Comparison of ENCODE assay signal across 1 cellular context in the genomic region with DNA sequence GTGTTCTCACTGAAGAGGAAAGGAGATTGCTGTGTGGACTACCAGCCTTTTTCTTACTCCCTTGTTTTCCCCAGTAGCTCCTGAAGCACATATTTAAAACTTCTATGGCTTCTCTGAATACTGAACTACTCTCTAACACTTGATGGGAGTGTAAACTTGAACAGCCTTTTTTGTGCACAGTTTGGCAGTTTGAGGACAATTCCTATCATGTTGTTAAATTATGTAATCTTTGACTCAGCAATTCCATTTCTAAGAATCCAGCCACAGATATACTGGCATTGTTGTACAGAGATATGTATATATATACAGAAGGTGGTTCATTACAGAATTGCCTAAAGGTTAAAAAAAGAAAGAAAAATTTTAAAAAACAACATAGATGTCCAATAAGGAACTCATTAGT.
TF ChIP-seq lines count a peak whose summit lies in the region.

No MANE protein-coding gene starts in this region.

TF ChIP-seq in K562, 482 proteins besides CTCF, POLR2A, EP300 and RAD21 (continued from another document):
- no peak for TF ChIP-seq CTBP1 (IDR thresholded peaks at IDR 0.05; ENCODE audit: borderline replicate concordance)
- TF ChIP-seq, protein P1, sequence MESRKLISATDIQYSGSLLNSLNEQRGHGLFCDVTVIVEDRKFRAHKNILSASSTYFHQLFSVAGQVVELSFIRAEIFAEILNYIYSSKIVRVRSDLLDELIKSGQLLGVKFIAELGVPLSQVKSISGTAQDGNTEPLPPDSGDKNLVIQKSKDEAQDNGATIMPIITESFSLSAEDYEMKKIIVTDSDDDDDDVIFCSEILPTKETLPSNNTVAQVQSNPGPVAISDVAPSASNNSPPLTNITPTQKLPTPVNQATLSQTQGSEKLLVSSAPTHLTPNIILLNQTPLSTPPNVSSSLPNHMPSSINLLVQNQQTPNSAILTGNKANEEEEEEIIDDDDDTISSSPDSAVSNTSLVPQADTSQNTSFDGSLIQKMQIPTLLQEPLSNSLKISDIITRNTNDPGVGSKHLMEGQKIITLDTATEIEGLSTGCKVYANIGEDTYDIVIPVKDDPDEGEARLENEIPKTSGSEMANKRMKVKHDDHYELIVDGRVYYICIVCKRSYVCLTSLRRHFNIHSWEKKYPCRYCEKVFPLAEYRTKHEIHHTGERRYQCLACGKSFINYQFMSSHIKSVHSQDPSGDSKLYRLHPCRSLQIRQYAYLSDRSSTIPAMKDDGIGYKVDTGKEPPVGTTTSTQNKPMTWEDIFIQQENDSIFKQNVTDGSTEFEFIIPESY (CRISPR knock-in tag; IDR thresholded peaks at IDR 0.05) = no peak
- no peak for TF ChIP-seq ZNF57 (CRISPR knock-in tag; IDR thresholded peaks at IDR 0.05)
- TF ChIP-seq, protein P2, sequence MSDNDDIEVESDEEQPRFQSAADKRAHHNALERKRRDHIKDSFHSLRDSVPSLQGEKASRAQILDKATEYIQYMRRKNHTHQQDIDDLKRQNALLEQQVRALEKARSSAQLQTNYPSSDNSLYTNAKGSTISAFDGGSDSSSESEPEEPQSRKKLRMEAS (CRISPR knock-in tag; IDR thresholded peaks at IDR 0.05) = no peak
- TF ChIP-seq HDAC2 (IDR thresholded peaks at IDR 0.05) = 0 out of 2 replicates have a peak, but pooled peaks have one; percentile 35
- peak; percentile 56 for TF ChIP-seq TAF9B (IDR thresholded peaks at IDR 0.05; ENCODE audit: partially characterized antibody)
- TF ChIP-seq, protein P3, sequence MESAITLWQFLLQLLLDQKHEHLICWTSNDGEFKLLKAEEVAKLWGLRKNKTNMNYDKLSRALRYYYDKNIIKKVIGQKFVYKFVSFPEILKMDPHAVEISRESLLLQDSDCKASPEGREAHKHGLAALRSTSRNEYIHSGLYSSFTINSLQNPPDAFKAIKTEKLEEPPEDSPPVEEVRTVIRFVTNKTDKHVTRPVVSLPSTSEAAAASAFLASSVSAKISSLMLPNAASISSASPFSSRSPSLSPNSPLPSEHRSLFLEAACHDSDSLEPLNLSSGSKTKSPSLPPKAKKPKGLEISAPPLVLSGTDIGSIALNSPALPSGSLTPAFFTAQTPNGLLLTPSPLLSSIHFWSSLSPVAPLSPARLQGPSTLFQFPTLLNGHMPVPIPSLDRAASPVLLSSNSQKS (CRISPR knock-in tag; IDR thresholded peaks at IDR 0.05) = no peak
- TF ChIP-seq, protein P4, sequence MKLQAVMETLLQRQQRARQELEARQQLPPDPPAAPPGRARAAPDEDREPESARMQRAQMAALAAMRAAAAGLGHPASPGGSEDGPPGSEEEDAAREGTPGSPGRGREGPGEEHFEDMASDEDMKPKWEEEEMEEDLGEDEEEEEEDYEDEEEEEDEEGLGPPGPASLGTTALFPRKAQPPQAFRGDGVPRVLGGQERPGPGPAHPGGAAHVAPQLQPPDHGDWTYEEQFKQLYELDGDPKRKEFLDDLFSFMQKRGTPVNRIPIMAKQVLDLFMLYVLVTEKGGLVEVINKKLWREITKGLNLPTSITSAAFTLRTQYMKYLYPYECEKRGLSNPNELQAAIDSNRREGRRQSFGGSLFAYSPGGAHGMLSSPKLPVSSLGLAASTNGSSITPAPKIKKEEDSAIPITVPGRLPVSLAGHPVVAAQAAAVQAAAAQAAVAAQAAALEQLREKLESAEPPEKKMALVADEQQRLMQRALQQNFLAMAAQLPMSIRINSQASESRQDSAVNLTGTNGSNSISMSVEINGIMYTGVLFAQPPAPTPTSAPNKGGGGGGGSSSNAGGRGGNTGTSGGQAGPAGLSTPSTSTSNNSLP (IDR thresholded peaks at IDR 0.05; ENCODE audit: borderline replicate concordance, low read depth, low read length) = 0 out of 2 replicates have a peak, but pooled peaks have one; percentile 38
- 0 out of 2 replicates have a peak, but pooled peaks have one; percentile 26 for TF ChIP-seq PTRF (tag; IDR thresholded peaks at IDR 0.05)
- no peak for TF ChIP-seq ZBTB17 (CRISPR knock-in tag; IDR thresholded peaks at IDR 0.05)
- no peak for TF ChIP-seq SRF (CRISPR knock-in tag; IDR thresholded peaks at IDR 0.05)
- TF ChIP-seq NCOR1 (IDR thresholded peaks at IDR 0.05) = peak; percentile 62
- no peak for TF ChIP-seq ZNF551 (CRISPR knock-in tag; IDR thresholded peaks at IDR 0.05)
- peak; percentile 63; the same call in 1 of the 2 replicates for TF ChIP-seq SMARCA4 (IDR thresholded peaks at IDR 0.05)
- 0 out of 2 replicates have a peak, but pooled peaks have one; percentile 14 for TF ChIP-seq THRAP3 (IDR thresholded peaks at IDR 0.05; ENCODE audit: borderline replicate concordance)
- TF ChIP-seq SP2 (IDR thresholded peaks at IDR 0.05; ENCODE audit: extremely low read depth, low read depth, low read length, poor library complexity, severe bottlenecking) = no peak
- TF ChIP-seq, protein P5, sequence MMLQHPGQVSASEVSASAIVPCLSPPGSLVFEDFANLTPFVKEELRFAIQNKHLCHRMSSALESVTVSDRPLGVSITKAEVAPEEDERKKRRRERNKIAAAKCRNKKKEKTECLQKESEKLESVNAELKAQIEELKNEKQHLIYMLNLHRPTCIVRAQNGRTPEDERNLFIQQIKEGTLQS (IDR thresholded peaks at IDR 0.05) = peak; percentile 33; the same call in 1 of the 2 replicates
- TF ChIP-seq, protein P5 (CRISPR knock-in tag; conservative IDR thresholded peaks at IDR 0.05) = no peak
- TF ChIP-seq MCM7 (IDR thresholded peaks at IDR 0.05) = no peak
- peak; percentile 55 for TF ChIP-seq JUND (IDR thresholded peaks at IDR 0.05; ENCODE audit: borderline replicate concordance, low read depth, low read length)
- TF ChIP-seq JUND (tag; IDR thresholded peaks at IDR 0.05; ENCODE audit: borderline replicate concordance, low read depth, low read length) = peak; percentile 68; the same call in 1 of the 3 replicates
- no peak for TF ChIP-seq ZNF3 (CRISPR knock-in tag; IDR thresholded peaks at IDR 0.05)
- peak; percentile 38 for TF ChIP-seq SMAD1 (IDR thresholded peaks at IDR 0.05; ENCODE audit: low read depth, low read length, partially characterized antibody)
- TF ChIP-seq TBL1XR1 (IDR thresholded peaks at IDR 0.05; ENCODE audit: low read length in 2 of 2) = peak in 1 of 2 experiments; percentile 60; a peak in 1 of 4 replicates
- TF ChIP-seq, protein P6, sequence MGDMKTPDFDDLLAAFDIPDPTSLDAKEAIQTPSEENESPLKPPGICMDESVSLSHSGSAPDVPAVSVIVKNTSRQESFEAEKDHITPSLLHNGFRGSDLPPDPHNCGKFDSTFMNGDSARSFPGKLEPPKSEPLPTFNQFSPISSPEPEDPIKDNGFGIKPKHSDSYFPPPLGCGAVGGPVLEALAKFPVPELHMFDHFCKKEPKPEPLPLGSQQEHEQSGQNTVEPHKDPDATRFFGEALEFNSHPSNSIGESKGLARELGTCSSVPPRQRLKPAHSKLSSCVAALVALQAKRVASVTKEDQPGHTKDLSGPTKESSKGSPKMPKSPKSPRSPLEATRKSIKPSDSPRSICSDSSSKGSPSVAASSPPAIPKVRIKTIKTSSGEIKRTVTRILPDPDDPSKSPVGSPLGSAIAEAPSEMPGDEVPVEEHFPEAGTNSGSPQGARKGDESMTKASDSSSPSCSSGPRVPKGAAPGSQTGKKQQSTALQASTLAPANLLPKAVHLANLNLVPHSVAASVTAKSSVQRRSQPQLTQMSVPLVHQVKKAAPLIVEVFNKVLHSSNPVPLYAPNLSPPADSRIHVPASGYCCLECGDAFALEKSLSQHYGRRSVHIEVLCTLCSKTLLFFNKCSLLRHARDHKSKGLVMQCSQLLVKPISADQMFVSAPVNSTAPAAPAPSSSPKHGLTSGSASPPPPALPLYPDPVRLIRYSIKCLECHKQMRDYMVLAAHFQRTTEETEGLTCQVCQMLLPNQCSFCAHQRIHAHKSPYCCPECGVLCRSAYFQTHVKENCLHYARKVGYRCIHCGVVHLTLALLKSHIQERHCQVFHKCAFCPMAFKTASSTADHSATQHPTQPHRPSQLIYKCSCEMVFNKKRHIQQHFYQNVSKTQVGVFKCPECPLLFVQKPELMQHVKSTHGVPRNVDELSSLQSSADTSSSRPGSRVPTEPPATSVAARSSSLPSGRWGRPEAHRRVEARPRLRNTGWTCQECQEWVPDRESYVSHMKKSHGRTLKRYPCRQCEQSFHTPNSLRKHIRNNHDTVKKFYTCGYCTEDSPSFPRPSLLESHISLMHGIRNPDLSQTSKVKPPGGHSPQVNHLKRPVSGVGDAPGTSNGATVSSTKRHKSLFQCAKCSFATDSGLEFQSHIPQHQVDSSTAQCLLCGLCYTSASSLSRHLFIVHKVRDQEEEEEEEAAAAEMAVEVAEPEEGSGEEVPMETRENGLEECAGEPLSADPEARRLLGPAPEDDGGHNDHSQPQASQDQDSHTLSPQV (IDR thresholded peaks at IDR 0.05) = 0 out of 2 replicates have a peak, but pooled peaks have one; percentile 39
- 0 out of 4 replicates have a peak, but pooled peaks of 1 of the 2 experiments have one; percentile 19 for TF ChIP-seq MAZ (CRISPR knock-in tag; conservative IDR thresholded peaks at IDR 0.05 in 1 of 2, IDR thresholded peaks at IDR 0.05 in 1 of 2)
- TF ChIP-seq, protein P7, sequence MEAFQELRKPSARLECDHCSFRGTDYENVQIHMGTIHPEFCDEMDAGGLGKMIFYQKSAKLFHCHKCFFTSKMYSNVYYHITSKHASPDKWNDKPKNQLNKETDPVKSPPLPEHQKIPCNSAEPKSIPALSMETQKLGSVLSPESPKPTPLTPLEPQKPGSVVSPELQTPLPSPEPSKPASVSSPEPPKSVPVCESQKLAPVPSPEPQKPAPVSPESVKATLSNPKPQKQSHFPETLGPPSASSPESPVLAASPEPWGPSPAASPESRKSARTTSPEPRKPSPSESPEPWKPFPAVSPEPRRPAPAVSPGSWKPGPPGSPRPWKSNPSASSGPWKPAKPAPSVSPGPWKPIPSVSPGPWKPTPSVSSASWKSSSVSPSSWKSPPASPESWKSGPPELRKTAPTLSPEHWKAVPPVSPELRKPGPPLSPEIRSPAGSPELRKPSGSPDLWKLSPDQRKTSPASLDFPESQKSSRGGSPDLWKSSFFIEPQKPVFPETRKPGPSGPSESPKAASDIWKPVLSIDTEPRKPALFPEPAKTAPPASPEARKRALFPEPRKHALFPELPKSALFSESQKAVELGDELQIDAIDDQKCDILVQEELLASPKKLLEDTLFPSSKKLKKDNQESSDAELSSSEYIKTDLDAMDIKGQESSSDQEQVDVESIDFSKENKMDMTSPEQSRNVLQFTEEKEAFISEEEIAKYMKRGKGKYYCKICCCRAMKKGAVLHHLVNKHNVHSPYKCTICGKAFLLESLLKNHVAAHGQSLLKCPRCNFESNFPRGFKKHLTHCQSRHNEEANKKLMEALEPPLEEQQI (IDR thresholded peaks at IDR 0.05) = peak; percentile 43; the same call in 1 of the 2 replicates
- no peak for TF ChIP-seq ZNF23 (CRISPR knock-in tag; IDR thresholded peaks at IDR 0.05)
- TF ChIP-seq, protein P8, sequence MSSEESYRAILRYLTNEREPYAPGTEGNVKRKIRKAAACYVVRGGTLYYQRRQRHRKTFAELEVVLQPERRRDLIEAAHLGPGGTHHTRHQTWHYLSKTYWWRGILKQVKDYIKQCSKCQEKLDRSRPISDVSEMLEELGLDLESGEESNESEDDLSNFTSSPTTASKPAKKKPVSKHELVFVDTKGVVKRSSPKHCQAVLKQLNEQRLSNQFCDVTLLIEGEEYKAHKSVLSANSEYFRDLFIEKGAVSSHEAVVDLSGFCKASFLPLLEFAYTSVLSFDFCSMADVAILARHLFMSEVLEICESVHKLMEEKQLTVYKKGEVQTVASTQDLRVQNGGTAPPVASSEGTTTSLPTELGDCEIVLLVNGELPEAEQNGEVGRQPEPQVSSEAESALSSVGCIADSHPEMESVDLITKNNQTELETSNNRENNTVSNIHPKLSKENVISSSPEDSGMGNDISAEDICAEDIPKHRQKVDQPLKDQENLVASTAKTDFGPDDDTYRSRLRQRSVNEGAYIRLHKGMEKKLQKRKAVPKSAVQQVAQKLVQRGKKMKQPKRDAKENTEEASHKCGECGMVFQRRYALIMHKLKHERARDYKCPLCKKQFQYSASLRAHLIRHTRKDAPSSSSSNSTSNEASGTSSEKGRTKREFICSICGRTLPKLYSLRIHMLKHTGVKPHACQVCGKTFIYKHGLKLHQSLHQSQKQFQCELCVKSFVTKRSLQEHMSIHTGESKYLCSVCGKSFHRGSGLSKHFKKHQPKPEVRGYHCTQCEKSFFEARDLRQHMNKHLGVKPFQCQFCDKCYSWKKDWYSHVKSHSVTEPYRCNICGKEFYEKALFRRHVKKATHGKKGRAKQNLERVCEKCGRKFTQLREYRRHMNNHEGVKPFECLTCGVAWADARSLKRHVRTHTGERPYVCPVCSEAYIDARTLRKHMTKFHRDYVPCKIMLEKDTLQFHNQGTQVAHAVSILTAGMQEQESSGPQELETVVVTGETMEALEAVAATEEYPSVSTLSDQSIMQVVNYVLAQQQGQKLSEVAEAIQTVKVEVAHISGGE (CRISPR knock-in tag; IDR thresholded peaks at IDR 0.05) = no peak
- TF ChIP-seq KLF13 (tag; IDR thresholded peaks at IDR 0.05; ENCODE audit: borderline replicate concordance, low read depth) = no peak
- TF ChIP-seq MEF2D (tag; conservative IDR thresholded peaks at IDR 0.05; ENCODE audit: low read depth) = no peak
- peak; percentile 92 for TF ChIP-seq SOX6 (IDR thresholded peaks at IDR 0.05)
- TF ChIP-seq MAFG (tag; conservative IDR thresholded peaks at IDR 0.05) = peak; percentile 81
- TF ChIP-seq LEF1 (IDR thresholded peaks at IDR 0.05) = 0 out of 2 replicates have a peak, but pooled peaks have one; percentile 18
- TF ChIP-seq MAFF (IDR thresholded peaks at IDR 0.05; ENCODE audit: low read length) = peak; percentile 84
- no peak for TF ChIP-seq NR2F6 (CRISPR knock-in tag; IDR thresholded peaks at IDR 0.05)
- TF ChIP-seq NFE2 (IDR thresholded peaks at IDR 0.05; ENCODE audit: low read depth) = peak; percentile 89
- no peak for TF ChIP-seq ZNF24 (IDR thresholded peaks at IDR 0.05)
- TF ChIP-seq MAFK (IDR thresholded peaks at IDR 0.05; ENCODE audit: low read length) = peak; percentile 73; the same call in 1 of the 2 replicates
- TF ChIP-seq KAT8 (IDR thresholded peaks at IDR 0.05; ENCODE audit: low read depth) = no peak
- peak; percentile 94 for TF ChIP-seq C11orf30 (IDR thresholded peaks at IDR 0.05; ENCODE audit: low read depth)
- peak; percentile 65 for TF ChIP-seq STAT5A (IDR thresholded peaks at IDR 0.05; ENCODE audit: borderline replicate concordance, low read length)
- TF ChIP-seq ZNF583 (CRISPR knock-in tag; IDR thresholded peaks at IDR 0.05) = no peak
- peak; percentile 48 to 56; a peak in 2 of 4 replicates for TF ChIP-seq FOXK2 (conservative IDR thresholded peaks at IDR 0.05 in 1 of 2, IDR thresholded peaks at IDR 0.05 in 1 of 2; ENCODE audit: low read depth in 2 of 2)
- TF ChIP-seq, protein P9, sequence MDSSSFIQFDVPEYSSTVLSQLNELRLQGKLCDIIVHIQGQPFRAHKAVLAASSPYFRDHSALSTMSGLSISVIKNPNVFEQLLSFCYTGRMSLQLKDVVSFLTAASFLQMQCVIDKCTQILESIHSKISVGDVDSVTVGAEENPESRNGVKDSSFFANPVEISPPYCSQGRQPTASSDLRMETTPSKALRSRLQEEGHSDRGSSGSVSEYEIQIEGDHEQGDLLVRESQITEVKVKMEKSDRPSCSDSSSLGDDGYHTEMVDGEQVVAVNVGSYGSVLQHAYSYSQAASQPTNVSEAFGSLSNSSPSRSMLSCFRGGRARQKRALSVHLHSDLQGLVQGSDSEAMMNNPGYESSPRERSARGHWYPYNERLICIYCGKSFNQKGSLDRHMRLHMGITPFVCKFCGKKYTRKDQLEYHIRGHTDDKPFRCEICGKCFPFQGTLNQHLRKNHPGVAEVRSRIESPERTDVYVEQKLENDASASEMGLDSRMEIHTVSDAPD (CRISPR knock-in tag; IDR thresholded peaks at IDR 0.05) = no peak
- TF ChIP-seq DPF2 (IDR thresholded peaks at IDR 0.05) = peak; percentile 38; the same call in 1 of the 2 replicates
- TF ChIP-seq BRD9 (IDR thresholded peaks at IDR 0.05; ENCODE audit: low read depth, partially characterized antibody) = peak; percentile 49
